ENCODE assay signal across 13 cellular contexts in genomic region chr16:783404-784161, GRCh38. TPM values are rescaled to one million over a fixed set of nuclear protein-coding genes. Genes with fewer than 3 reads are reported as not detected.
DNase-seq lines count a peak whose midpoint lies in the region; ATAC-seq, FAIRE-seq and TF ChIP-seq lines count a peak whose summit lies in the region.
"Had no signal": no experiment of that assay in that cellular context is flagged by ENCODE, and none has a peak within 500 bp of the region (broad histone marks: within the 10 kb centered on the region; RNA-seq: fewer than 3 reads in every experiment).

No MANE protein-coding gene starts in this region.

- intact Hi-C loops in GM12878 (cut with micrococcal nuclease; ENCODE audit: unreplicated experiment) (no loop called here), ovary (cut with DNase I) (no loop called here)

- no peaks in the 10 kb centered on the region for H3K9me3 ChIP-seq in SK-N-SH
- no peaks in the 10 kb centered on the region for H3K9me3 ChIP-seq in GM12878 (replicated peaks; ENCODE audit: control insufficient read depth, insufficient read depth, low read length)
- no peaks in the 10 kb centered on the region for H3K9me3 ChIP-seq in ovary
- H3K9me3 ChIP-seq in effector memory CD4-positive, alpha-beta T cell (ENCODE audit: control insufficient read depth, low read length): no peaks in the 10 kb centered on the region
- no peaks in the 10 kb centered on the region for H3K9me3 ChIP-seq in MG63
- H3K9me3 ChIP-seq: psoas muscle had no signal

- H3K4me3 ChIP-seq in SK-N-SH (ENCODE audit: low read depth in 2 of 2, low read length in 1 of 2) (no peak overlapping the region), GM12878 (no peak overlapping the region), ovary (no peak overlapping the region), MG63 (no peak overlapping the region)
- no peak overlapping the region for H3K4me3 ChIP-seq in effector memory CD4-positive, alpha-beta T cell (ENCODE audit: insufficient read depth, low read depth, low read length, poor library complexity, severe bottlenecking)
- H3K4me3 ChIP-seq: psoas muscle had no signal

- ATAC-seq in SK-N-SH treated with all-trans-retinoic acid at 6 μM for 48 hours (peak; percentile 3; the same call in 2 of the 3 replicates), GM12878 (no peak)
- ATAC-seq: natural killer cell, psoas muscle had no signal

- no peak overlapping the region for H3K9ac ChIP-seq in SK-N-SH
- H3K9ac ChIP-seq in GM12878 (ENCODE audit: control insufficient read depth, insufficient read depth, low read length): no peak overlapping the region

- H3K27ac ChIP-seq in SK-N-SH (ENCODE audit: low read depth in 2 of 2, low read length in 1 of 2) (no peak overlapping the region), GM12878 (ENCODE audit: control insufficient read depth, insufficient read depth) (no peak overlapping the region), ovary (no peak overlapping the region)
- H3K27ac ChIP-seq in effector memory CD4-positive, alpha-beta T cell (ENCODE audit: insufficient read depth, low read length, poor library complexity, severe bottlenecking): no peak overlapping the region
- H3K27ac ChIP-seq: psoas muscle had no signal

- no peak overlapping the region for H3K4me2 ChIP-seq in SK-N-SH
- H3K4me2 ChIP-seq in GM12878 (ENCODE audit: control insufficient read depth, insufficient read depth): no peak overlapping the region

- SMC1A ChIA-PET in GM12878 (lab: Charles Lee; ENCODE audit: uncharacterized antibody, unreplicated experiment): interaction anchor here (2.5 kb wide), 1 partner anchor 71 kb away, joined by 12 read pairs; no protein-coding TSS in a partner anchor

- POLR2A ChIA-PET in SK-N-SH (lab: Yijun Ruan, JAX) (interaction anchor here (0.6 to 1.4 kb wide), 2 partner anchors 64 to 67 kb away, joined by 3 to 4 read pairs; no protein-coding TSS in a partner anchor), GM12878 (lab: Charles Lee) (interaction anchor here (0.6 kb wide), 1 partner anchor 541 kb away, joined by 3 read pairs; no protein-coding TSS in a partner anchor)

- FAIRE-seq in GM12878 (lab: Jason Lieb, UNC): no peak
- FAIRE-seq: H54 had no signal

- no TSS peak for BruUV-seq in GM12878 (replicated peaks; lab: Mats Ljungman, UMichigan)

- in situ Hi-C loops in GM12878 (cut with MboI): no loop called here

- peaks cover 0 to 10% of the 10 kb centered on the region in 2 experiments for H3K36me3 ChIP-seq in SK-N-SH (replicated peaks in 1 of 2; ENCODE audit: control insufficient read depth in 1 of 2, insufficient read depth in 2 of 2, low read length in 1 of 2)
- peaks cover 0 to 5% of the 10 kb centered on the region in 2 experiments; a peak in 2 of 4 replicates for H3K36me3 ChIP-seq in GM12878 (ENCODE audit: control insufficient read depth in 2 of 2, insufficient read depth in 2 of 2, low read length in 1 of 2)
- no peaks in the 10 kb centered on the region for H3K36me3 ChIP-seq in ovary
- peaks cover 11% of the 10 kb centered on the region for H3K36me3 ChIP-seq in effector memory CD4-positive, alpha-beta T cell (ENCODE audit: control insufficient read depth, insufficient read depth, low read length)
- peaks cover 23% of the 10 kb centered on the region for H3K36me3 ChIP-seq in MG63

- peaks cover 18% of the 10 kb centered on the region for H3K79me2 ChIP-seq in SK-N-SH (ENCODE audit: insufficient read depth)
- H3K79me2 ChIP-seq in GM12878 (ENCODE audit: control insufficient read depth, insufficient read depth, low read length): peaks cover 13% of the 10 kb centered on the region

- TF ChIP-seq POLR2A in GM12878 (IDR thresholded peaks at IDR 0.05; ENCODE audit: low read depth, low read length) (peak; percentile 5), ovary (IDR thresholded peaks at IDR 0.05) (no peak)

- TF ChIP-seq RAD21 in SK-N-SH (IDR thresholded peaks at IDR 0.05; ENCODE audit: low read length) (no peak), GM12878 (IDR thresholded peaks at IDR 0.05; ENCODE audit: insufficient read depth, low read depth, low read length) (no peak)

- CTCF ChIA-PET in SK-N-SH (lab: Yijun Ruan, JAX) (interaction anchor here (1.4 to 8.9 kb wide), 7 partner anchors 11 to 73 kb away, joined by 4 to 127 read pairs (median 10); partner anchors contain the start of genes CIAO3 and METRN), GM12878 (lab: Yijun Ruan, JAX) (interaction anchor here (0.9 to 5.2 kb wide), 2 partner anchors 71 kb away, joined by 4 to 32 read pairs; no protein-coding TSS in a partner anchor)

- peaks cover 0 to 18% of the 10 kb centered on the region in 2 experiments; a peak in 1 of 4 replicates for H3K4me1 ChIP-seq in SK-N-SH (ENCODE audit: control insufficient read depth in 1 of 2, insufficient read depth in 2 of 2, low read depth in 1 of 2, low read length in 1 of 2)
- H3K4me1 ChIP-seq in GM12878 (ENCODE audit: control insufficient read depth, insufficient read depth, low read length): peaks cover 4% of the 10 kb centered on the region; the same call in 1 of the 2 replicates
- peaks cover 12% of the 10 kb centered on the region for H3K4me1 ChIP-seq in ovary (ENCODE audit: insufficient read depth)
- peaks cover 12% of the 10 kb centered on the region for H3K4me1 ChIP-seq in effector memory CD4-positive, alpha-beta T cell (ENCODE audit: control insufficient read depth, insufficient read depth, low read length, poor library complexity, severe bottlenecking)

- WGBS in SK-N-SH (ENCODE audit: low lambda C conversion rate): no CpG with 5 or more reads among the region's 17 CpGs
- 66% methylated on average over 14 of the region's 17 CpGs for WGBS in GM12878 (ENCODE audit: insufficient coverage, insufficient replicate concordance, low lambda C conversion rate, missing lambda C conversion rate)
- 12 to 17% (median 12%) methylated on average over 17 of the region's 17 CpGs for WGBS in ovary, 3 donors

- peaks cover 17% of the 10 kb centered on the region; the same call in 1 of the 2 replicates for H3K27me3 ChIP-seq in SK-N-SH (ENCODE audit: insufficient read depth)
- H3K27me3 ChIP-seq in GM12878 (replicated peaks in 1 of 2; ENCODE audit: control insufficient read depth in 2 of 2, insufficient read depth in 2 of 2, low read length in 1 of 2): no peaks in the 10 kb centered on the region
- H3K27me3 ChIP-seq in ovary: no peaks in the 10 kb centered on the region
- no peaks in the 10 kb centered on the region for H3K27me3 ChIP-seq in effector memory CD4-positive, alpha-beta T cell (replicated peaks; ENCODE audit: control insufficient read depth, insufficient read depth, low read length, poor library complexity, severe bottlenecking)
- H3K27me3 ChIP-seq in MG63: peaks cover 2% of the 10 kb centered on the region; the same call in 1 of the 2 replicates

- DNase-seq in SK-N-SH (no peak), GM12878 (ENCODE audit: low read depth, low spot score) (no peak), ovary (peak; percentile 66 to 84 (median 78)), MG63 (no peak)
- DNase-seq in effector memory CD4-positive, alpha-beta T cell: no peak
- DNase-seq: 8988T; aorta; Kasumi-1; natural killer cell; stimulated activated naive CD4-positive, alpha-beta T cell had no signal

- RAD21 ChIA-PET in GM12878 (lab: Charles Lee; ENCODE audit: unreplicated experiment): no interaction called here

- H4K20me1 ChIP-seq in SK-N-SH (ENCODE audit: insufficient read depth): peaks cover 20% of the 10 kb centered on the region; the same call in 1 of the 2 replicates
- H4K20me1 ChIP-seq in GM12878 (ENCODE audit: control insufficient read depth, insufficient read depth): no peaks in the 10 kb centered on the region

- TF ChIP-seq CTCF in SK-N-SH (IDR thresholded peaks at IDR 0.05): no peak
- no peak for TF ChIP-seq CTCF in GM12878 (IDR thresholded peaks at IDR 0.05 in 2 of 3, conservative IDR thresholded peaks at IDR 0.05 in 1 of 3; ENCODE audit: control insufficient read depth in 2 of 3, extremely low read depth in 1 of 3, insufficient read depth in 1 of 3, low read depth in 3 of 3, low read length in 3 of 3)
- no peak for TF ChIP-seq CTCF in ovary (IDR thresholded peaks at IDR 0.05)

- no peak overlapping the region for H2AFZ ChIP-seq in SK-N-SH (ENCODE audit: low read depth)
- H2AFZ ChIP-seq in GM12878 (ENCODE audit: control insufficient read depth, low read depth, low read length): no peak overlapping the region

- no peaks in the 10 kb centered on the region for H3F3A ChIP-seq in SK-N-SH (replicated peaks; ENCODE audit: insufficient read depth)

- no peak for TF ChIP-seq EP300 in SK-N-SH (IDR thresholded peaks at IDR 0.05; ENCODE audit: borderline replicate concordance in 1 of 2, low read depth in 1 of 2, low read length in 1 of 2)
- no peak for TF ChIP-seq EP300 in GM12878 (IDR thresholded peaks at IDR 0.05; ENCODE audit: borderline replicate concordance in 1 of 2, control insufficient read depth in 1 of 2, low read depth in 2 of 2, low read length in 2 of 2)
- no peak for TF ChIP-seq EP300 in ovary (IDR thresholded peaks at IDR 0.05)

- H3K9me2 ChIP-seq in SK-N-SH: no peaks in the 10 kb centered on the region

RNA-seq across cellular contexts. Expression of gene RPUSD1, which starts 4.6 kb away (rescaled TPM):
- 27.7 and 29.9 TPM in 2 replicates for polyA plus RNA-seq in SK-N-SH (2012; rRNA removed)
- polyA plus RNA-seq in SK-N-SH (2012; cell fraction: cytosol; rRNA removed): 9.5 and 17.8 TPM in 2 replicates
- 65.7 and 84.7 TPM in 2 replicates for polyA plus RNA-seq in SK-N-SH (2012; cell fraction: nucleus; rRNA removed)
- total RNA-seq in GM12878 (2013; cell fraction: nucleolus; rRNA removed): 17.3 and 24.3 TPM in 2 replicates
- 40.9 and 48.3 TPM in 2 replicates for total RNA-seq in GM12878 (2014; rRNA removed)
- total RNA-seq in GM12878 (2014; rRNA removed; fragmentation: Illumina TruSeq; extraction: Trizol): 7.3 and 9.7 TPM in 2 replicates
- 47.4 and 49.7 TPM in 2 replicates for total RNA-seq in GM12878 (2021)
- polyA plus RNA-seq in GM12878 (2011; ENCODE audit: low read depth): 5.8 TPM
- polyA plus RNA-seq in GM12878 (2011; rRNA removed): 3.4 and 9.4 TPM in 2 replicates
- 22.4 and 31.5 TPM in 2 replicates for polyA plus RNA-seq in GM12878 (2011; cell fraction: cytosol; rRNA removed)
- polyA plus RNA-seq in GM12878 (2011; cell fraction: nucleus; rRNA removed): 62.1 and 77.9 TPM in 2 replicates
- 16.2 and 19.5 TPM in 2 replicates for polyA plus RNA-seq in GM12878 (2012)
- polyA plus RNA-seq in GM12878 (2014; fragmentation: Illumina TruSeq; extraction: Trizol): 0.36 and 4.0 TPM in 2 replicates
- 1 to 10 TPM in 1 of 2 experiments, under 1 TPM in 1; 0.55 to 1.2 TPM for polyA plus RNA-seq in GM12878 (2014; fragmentation: Nextera tagmentation; extraction: Ambion mirVana)
- 49.9 and 67.3 TPM in 2 replicates for polyA plus RNA-seq in GM12878 (2014; rRNA removed)
- polyA plus RNA-seq in GM12878 (2016; fragmentation: Nextera tagmentation; extraction: Ambion mirVana): 10 to 100 TPM; 32.4 to 43.1 TPM
- polyA minus RNA-seq in GM12878 (2011; rRNA and poly(A)+ RNA removed): 6.1 and 17.2 TPM in 2 replicates
- 8.7 and 15.1 TPM in 2 replicates for polyA minus RNA-seq in GM12878 (2011; cell fraction: cytosol; rRNA and poly(A)+ RNA removed)
- polyA minus RNA-seq in GM12878 (2011; cell fraction: nucleus; rRNA and poly(A)+ RNA removed): 27.2 and 44.4 TPM in 2 replicates
- total RNA-seq in ovary: 10 to 100 TPM; 11.1 to 18.6 (median 16.1) TPM
- 10 to 100 TPM in 1 of 2 donors, not detected in 1; 13.1 TPM for polyA plus RNA-seq in ovary
- 60.9 and 77.3 TPM in 2 replicates for total RNA-seq in MG63 (2014; rRNA removed; shearing (Covaris generic); ENCODE audit: low replicate concordance)

RNA-seq across cellular contexts. Expression of gene CHTF18, which starts 4.8 kb away (rescaled TPM):
- polyA plus RNA-seq in SK-N-SH (2012; rRNA removed) (17.7 and 18.0 TPM in 2 replicates), GM12878 (2011; rRNA removed) (4.3 and 7.2 TPM in 2 replicates), GM12878 (2014; fragmentation: Illumina TruSeq; extraction: Trizol) (0.33 and 1.7 TPM in 2 replicates), GM12878 (2014; fragmentation: Nextera tagmentation; extraction: Ambion mirVana) (1 to 10 TPM; 1.6 to 6.2 TPM), GM12878 (2014; rRNA removed) (44.1 and 51.1 TPM in 2 replicates), GM12878 (2016; fragmentation: Nextera tagmentation; extraction: Ambion mirVana) (10 to 100 TPM; 48.3 to 62.6 TPM), ovary (10 to 100 TPM in 1 of 2 donors, under 1 TPM in 1; 0.32 to 21.7 TPM)
- polyA plus RNA-seq in SK-N-SH (2012; cell fraction: cytosol; rRNA removed): 2.9 and 4.9 TPM in 2 replicates
- 109 and 165 TPM in 2 replicates for polyA plus RNA-seq in SK-N-SH (2012; cell fraction: nucleus; rRNA removed)
- 40.0 and 49.3 TPM in 2 replicates for total RNA-seq in GM12878 (2013; cell fraction: nucleolus; rRNA removed)
- total RNA-seq in GM12878 (2014; rRNA removed) (25.6 and 30.0 TPM in 2 replicates), GM12878 (2014; rRNA removed; fragmentation: Illumina TruSeq; extraction: Trizol) (6.4 and 8.8 TPM in 2 replicates), GM12878 (2021) (76.0 and 87.8 TPM in 2 replicates), ovary (10 to 100 TPM in 6 of 7 donors, 1 to 10 TPM in 1; 8.5 to 25.5 (median 18.7) TPM)
- 7.8 TPM for polyA plus RNA-seq in GM12878 (2011; ENCODE audit: low read depth)
- polyA plus RNA-seq in GM12878 (2011; cell fraction: cytosol; rRNA removed): 15.4 and 27.1 TPM in 2 replicates
- polyA plus RNA-seq in GM12878 (2011; cell fraction: nucleus; rRNA removed): 280 and 396 TPM in 2 replicates
- 24.4 and 30.7 TPM in 2 replicates for polyA plus RNA-seq in GM12878 (2012)
- polyA minus RNA-seq in GM12878 (2011; rRNA and poly(A)+ RNA removed): 5.6 and 12.4 TPM in 2 replicates
- polyA minus RNA-seq in GM12878 (2011; cell fraction: cytosol; rRNA and poly(A)+ RNA removed): 8.0 and 11.6 TPM in 2 replicates
- polyA minus RNA-seq in GM12878 (2011; cell fraction: nucleus; rRNA and poly(A)+ RNA removed): 28.0 and 44.2 TPM in 2 replicates
- 18.9 and 22.6 TPM in 2 replicates for total RNA-seq in MG63 (2014; rRNA removed; shearing (Covaris generic); ENCODE audit: low replicate concordance)

RNA-seq across cellular contexts. Expression of gene GNG13, which starts 17.0 kb away (rescaled TPM):
- polyA plus RNA-seq in SK-N-SH (2012; rRNA removed): not detected in 2 replicates
- 0.05 TPM in 2 replicates for polyA plus RNA-seq in SK-N-SH (2012; cell fraction: cytosol; rRNA removed)
- 0.05 and 0.09 TPM in 2 replicates for polyA plus RNA-seq in SK-N-SH (2012; cell fraction: nucleus; rRNA removed)
- not detected in 2 replicates for total RNA-seq in GM12878 (2013; cell fraction: nucleolus; rRNA removed)
- not detected in 2 replicates for total RNA-seq in GM12878 (2014; rRNA removed)
- not detected in 2 replicates for total RNA-seq in GM12878 (2014; rRNA removed; fragmentation: Illumina TruSeq; extraction: Trizol)
- not detected in 2 replicates for total RNA-seq in GM12878 (2021)
- 0.33 TPM for polyA plus RNA-seq in GM12878 (2011; ENCODE audit: low read depth)
- not detected in 2 replicates for polyA plus RNA-seq in GM12878 (2011; rRNA removed)
- polyA plus RNA-seq in GM12878 (2011; cell fraction: cytosol; rRNA removed): not detected in 2 replicates
- polyA plus RNA-seq in GM12878 (2011; cell fraction: nucleus; rRNA removed): not detected in 2 replicates
- polyA plus RNA-seq in GM12878 (2012): 0.88 TPM in 1 of 2 replicates, not detected in the other
- polyA plus RNA-seq in GM12878 (2014; fragmentation: Illumina TruSeq; extraction: Trizol): not detected in 2 replicates
- not detected for polyA plus RNA-seq in GM12878 (2014; fragmentation: Nextera tagmentation; extraction: Ambion mirVana)
- polyA plus RNA-seq in GM12878 (2014; rRNA removed): not detected in 2 replicates
- polyA plus RNA-seq in GM12878 (2016; fragmentation: Nextera tagmentation; extraction: Ambion mirVana): not detected
- not detected in 2 replicates for polyA minus RNA-seq in GM12878 (2011; rRNA and poly(A)+ RNA removed)
- polyA minus RNA-seq in GM12878 (2011; cell fraction: cytosol; rRNA and poly(A)+ RNA removed): not detected in 2 replicates
- not detected in 2 replicates for polyA minus RNA-seq in GM12878 (2011; cell fraction: nucleus; rRNA and poly(A)+ RNA removed)
- total RNA-seq in ovary: not detected
- not detected for polyA plus RNA-seq in ovary
- total RNA-seq in MG63 (2014; rRNA removed; shearing (Covaris generic); ENCODE audit: low replicate concordance): not detected in 2 replicates
- total RNA-seq: aorta, natural killer cell, psoas muscle had no signal
- polyA plus RNA-seq: aorta, psoas muscle had no signal

RNA-seq across cellular contexts. Expression of gene MSLN, which starts 23.0 kb away (rescaled TPM):
- polyA plus RNA-seq in SK-N-SH (2012; rRNA removed) (0.02 and 0.19 TPM in 2 replicates), GM12878 (2011; rRNA removed) (0.08 TPM in 1 of 2 replicates, not detected in the other), GM12878 (2014; fragmentation: Illumina TruSeq; extraction: Trizol) (not detected in 2 replicates), GM12878 (2014; fragmentation: Nextera tagmentation; extraction: Ambion mirVana) (not detected), GM12878 (2014; rRNA removed) (not detected in 2 replicates), GM12878 (2016; fragmentation: Nextera tagmentation; extraction: Ambion mirVana) (not detected), ovary (1 to 10 TPM; 1.5 to 1.9 TPM)
- polyA plus RNA-seq in SK-N-SH (2012; cell fraction: cytosol; rRNA removed): 0.04 and 0.07 TPM in 2 replicates
- 0.64 and 1.0 TPM in 2 replicates for polyA plus RNA-seq in SK-N-SH (2012; cell fraction: nucleus; rRNA removed)
- total RNA-seq in GM12878 (2013; cell fraction: nucleolus; rRNA removed): 0.69 and 1.6 TPM in 2 replicates
- total RNA-seq in GM12878 (2014; rRNA removed) (not detected in 2 replicates), GM12878 (2014; rRNA removed; fragmentation: Illumina TruSeq; extraction: Trizol) (not detected in 2 replicates), GM12878 (2021) (not detected in 2 replicates), ovary (100 to 1,000 TPM in 1 of 7 donors, 10 to 100 TPM in 3, 1 to 10 TPM in 2, under 1 TPM in 1; 0.40 to 314 (median 13.6) TPM)
- polyA plus RNA-seq in GM12878 (2011; ENCODE audit: low read depth): not detected
- polyA plus RNA-seq in GM12878 (2011; cell fraction: cytosol; rRNA removed): 0.03 TPM in 1 of 2 replicates, not detected in the other
- polyA plus RNA-seq in GM12878 (2011; cell fraction: nucleus; rRNA removed): 0.20 and 0.40 TPM in 2 replicates
- 0.18 TPM in 1 of 2 replicates, not detected in the other for polyA plus RNA-seq in GM12878 (2012)
- polyA minus RNA-seq in GM12878 (2011; rRNA and poly(A)+ RNA removed): not detected in 2 replicates
- polyA minus RNA-seq in GM12878 (2011; cell fraction: cytosol; rRNA and poly(A)+ RNA removed): 2.7 and 2.9 TPM in 2 replicates
- 0.12 and 0.29 TPM in 2 replicates for polyA minus RNA-seq in GM12878 (2011; cell fraction: nucleus; rRNA and poly(A)+ RNA removed)
- total RNA-seq in MG63 (2014; rRNA removed; shearing (Covaris generic); ENCODE audit: low replicate concordance): not detected in 2 replicates
- total RNA-seq: natural killer cell had no signal

RNA-seq across cellular contexts. Expression of gene CIAO3, which starts 42.8 kb away (rescaled TPM):
- polyA plus RNA-seq in SK-N-SH (2012; rRNA removed): 14.4 TPM in 2 replicates
- polyA plus RNA-seq in SK-N-SH (2012; cell fraction: cytosol; rRNA removed): 5.1 and 8.7 TPM in 2 replicates
- polyA plus RNA-seq in SK-N-SH (2012; cell fraction: nucleus; rRNA removed): 53.0 and 67.9 TPM in 2 replicates
- 153 and 173 TPM in 2 replicates for total RNA-seq in GM12878 (2013; cell fraction: nucleolus; rRNA removed)
- total RNA-seq in GM12878 (2014; rRNA removed): 31.9 and 37.4 TPM in 2 replicates
- 12.7 TPM in 2 replicates for total RNA-seq in GM12878 (2014; rRNA removed; fragmentation: Illumina TruSeq; extraction: Trizol)
- 30.2 and 33.5 TPM in 2 replicates for total RNA-seq in GM12878 (2021)
- 16.8 TPM for polyA plus RNA-seq in GM12878 (2011; ENCODE audit: low read depth)
- polyA plus RNA-seq in GM12878 (2011; rRNA removed): 24.6 and 29.7 TPM in 2 replicates
- 38.9 and 47.3 TPM in 2 replicates for polyA plus RNA-seq in GM12878 (2011; cell fraction: cytosol; rRNA removed)
- 179 and 201 TPM in 2 replicates for polyA plus RNA-seq in GM12878 (2011; cell fraction: nucleus; rRNA removed)
- polyA plus RNA-seq in GM12878 (2012): 21.4 and 28.0 TPM in 2 replicates
- polyA plus RNA-seq in GM12878 (2014; fragmentation: Illumina TruSeq; extraction: Trizol): 4.9 and 11.5 TPM in 2 replicates
- polyA plus RNA-seq in GM12878 (2014; fragmentation: Nextera tagmentation; extraction: Ambion mirVana): 1 to 10 TPM; 1.4 to 4.0 TPM
- 36.3 and 49.5 TPM in 2 replicates for polyA plus RNA-seq in GM12878 (2014; rRNA removed)
- polyA plus RNA-seq in GM12878 (2016; fragmentation: Nextera tagmentation; extraction: Ambion mirVana): 10 to 100 TPM; 36.3 to 37.5 TPM
- polyA minus RNA-seq in GM12878 (2011; rRNA and poly(A)+ RNA removed): 27.0 and 44.8 TPM in 2 replicates
- 11.6 and 13.6 TPM in 2 replicates for polyA minus RNA-seq in GM12878 (2011; cell fraction: cytosol; rRNA and poly(A)+ RNA removed)
- 67.1 and 98.5 TPM in 2 replicates for polyA minus RNA-seq in GM12878 (2011; cell fraction: nucleus; rRNA and poly(A)+ RNA removed)
- 10 to 100 TPM; 20.8 to 32.5 (median 22.2) TPM for total RNA-seq in ovary
- polyA plus RNA-seq in ovary: 10 to 100 TPM in 1 of 2 donors, 1 to 10 TPM in 1; 8.5 to 18.0 TPM
- 39.0 and 72.9 TPM in 2 replicates for total RNA-seq in MG63 (2014; rRNA removed; shearing (Covaris generic); ENCODE audit: low replicate concordance)

Comparison
In these comparisons a context has a peak if more than half of its experiments do, and no peak if none do; other contexts are left out.
1. DNase-seq: peak in ovary (5 of 5); none in SK-N-SH (single experiment), GM12878 (single experiment), effector memory CD4-positive, alpha-beta T cell (0 of 3) and MG63 (single experiment).